1 cellular context compared by ENCODE assay signal in the genomic region with DNA sequence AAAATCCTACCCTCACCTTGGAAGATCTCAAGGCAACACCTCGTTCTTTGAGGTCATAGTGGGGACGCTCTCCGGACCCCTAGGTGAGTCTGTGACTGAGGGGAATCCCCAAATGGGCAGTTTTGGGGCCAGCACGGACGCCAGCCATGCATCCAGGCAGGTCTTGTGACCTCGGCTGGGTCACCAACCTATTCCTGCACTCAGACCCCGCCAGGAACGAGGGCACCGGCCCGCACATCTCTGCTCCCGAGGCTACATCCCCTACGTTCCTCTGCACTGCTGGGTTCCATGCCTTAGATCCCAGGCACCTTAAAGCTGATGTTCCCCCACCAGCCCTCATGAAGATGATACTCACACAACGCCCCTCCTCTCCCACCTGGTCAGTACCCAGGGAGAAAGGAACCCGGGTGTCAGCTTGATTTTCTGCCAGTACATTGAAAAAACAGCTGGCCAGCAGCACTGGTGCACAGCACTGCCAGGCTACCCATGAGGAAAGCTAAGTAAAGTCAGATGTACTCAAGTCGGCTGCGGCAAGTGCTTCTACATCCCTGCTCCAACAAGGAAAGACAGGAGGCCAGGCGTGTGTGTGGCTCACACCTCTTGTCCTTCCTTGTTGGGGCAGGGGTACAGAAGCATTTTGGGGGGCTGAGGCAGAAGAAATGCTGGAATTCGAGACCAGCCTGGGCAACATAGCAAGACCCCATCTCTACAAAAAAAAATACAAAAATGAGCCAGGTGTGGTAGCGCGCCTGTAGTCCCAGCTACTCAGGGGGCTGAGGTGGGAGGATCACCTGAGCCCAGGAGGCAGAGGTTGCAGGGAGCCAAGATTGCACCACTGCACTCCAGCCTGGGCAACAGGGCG.
TF ChIP-seq lines count a peak whose summit lies in the region.

No MANE protein-coding gene starts in this region.

TF ChIP-seq in HepG2, 621 proteins besides CTCF, POLR2A, EP300 and RAD21:
- TF ChIP-seq ZNF121 (CRISPR knock-in tag; IDR thresholded peaks at IDR 0.05) (peak; percentile 55; the same call in 1 of the 2 replicates), ZNF562 (CRISPR knock-in tag; IDR thresholded peaks at IDR 0.05; ENCODE audit: borderline replicate concordance) (no peak)
TF ChIP-seq in HepG2: peak in this region for 1.
